ENCODE assay signal across 1 cellular context in the genomic region with DNA sequence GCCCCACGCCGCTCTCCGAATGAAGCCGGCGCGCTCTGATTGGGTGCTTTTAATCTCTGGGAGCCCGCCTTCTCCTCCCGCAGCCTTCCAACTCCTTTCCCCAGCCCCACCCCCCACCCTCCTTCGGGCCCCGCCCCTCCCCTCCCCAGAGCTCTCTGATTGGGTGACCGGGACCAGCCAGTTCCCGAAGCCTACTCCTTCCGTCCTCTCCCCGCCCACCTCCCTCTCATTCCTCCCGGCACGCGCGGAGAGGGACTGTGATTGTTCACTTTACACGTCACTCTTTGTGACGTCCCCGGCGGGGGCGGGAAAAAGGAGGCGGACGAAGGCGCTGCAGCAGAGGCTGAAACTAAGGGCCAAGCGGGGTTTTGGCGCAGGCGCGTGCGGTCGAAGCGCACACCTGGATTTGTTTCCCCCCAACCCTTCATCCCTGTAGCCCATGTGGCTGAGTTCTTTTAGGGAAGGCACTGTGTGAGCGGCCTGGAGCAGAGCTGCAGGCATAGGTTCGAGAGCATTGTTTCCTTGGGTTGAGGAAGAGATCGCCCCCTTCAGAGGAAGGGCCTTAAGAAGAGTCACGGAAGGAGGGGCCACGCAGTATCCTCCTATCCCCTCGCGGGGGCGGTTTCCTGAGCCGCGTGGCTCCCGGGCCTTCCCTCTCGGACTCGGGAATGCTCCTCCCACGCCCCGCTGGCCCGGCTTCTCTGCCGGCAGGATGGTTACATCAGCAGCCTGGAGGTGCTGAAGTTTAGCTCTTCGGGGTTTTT.
A peak's percentile ranks its signal among the peaks of the same experiment; 100 is the strongest.
TF ChIP-seq lines count a peak whose summit lies in the region.

A gene (minus strand): TSS at position 21 of the 764 bp plus-strand sequence. CDS start 361 bp downstream, outside the sequence.

TF ChIP-seq in HCT116, 20 proteins besides CTCF, POLR2A, EP300 and RAD21:
- TF ChIP-seq, protein P1, sequence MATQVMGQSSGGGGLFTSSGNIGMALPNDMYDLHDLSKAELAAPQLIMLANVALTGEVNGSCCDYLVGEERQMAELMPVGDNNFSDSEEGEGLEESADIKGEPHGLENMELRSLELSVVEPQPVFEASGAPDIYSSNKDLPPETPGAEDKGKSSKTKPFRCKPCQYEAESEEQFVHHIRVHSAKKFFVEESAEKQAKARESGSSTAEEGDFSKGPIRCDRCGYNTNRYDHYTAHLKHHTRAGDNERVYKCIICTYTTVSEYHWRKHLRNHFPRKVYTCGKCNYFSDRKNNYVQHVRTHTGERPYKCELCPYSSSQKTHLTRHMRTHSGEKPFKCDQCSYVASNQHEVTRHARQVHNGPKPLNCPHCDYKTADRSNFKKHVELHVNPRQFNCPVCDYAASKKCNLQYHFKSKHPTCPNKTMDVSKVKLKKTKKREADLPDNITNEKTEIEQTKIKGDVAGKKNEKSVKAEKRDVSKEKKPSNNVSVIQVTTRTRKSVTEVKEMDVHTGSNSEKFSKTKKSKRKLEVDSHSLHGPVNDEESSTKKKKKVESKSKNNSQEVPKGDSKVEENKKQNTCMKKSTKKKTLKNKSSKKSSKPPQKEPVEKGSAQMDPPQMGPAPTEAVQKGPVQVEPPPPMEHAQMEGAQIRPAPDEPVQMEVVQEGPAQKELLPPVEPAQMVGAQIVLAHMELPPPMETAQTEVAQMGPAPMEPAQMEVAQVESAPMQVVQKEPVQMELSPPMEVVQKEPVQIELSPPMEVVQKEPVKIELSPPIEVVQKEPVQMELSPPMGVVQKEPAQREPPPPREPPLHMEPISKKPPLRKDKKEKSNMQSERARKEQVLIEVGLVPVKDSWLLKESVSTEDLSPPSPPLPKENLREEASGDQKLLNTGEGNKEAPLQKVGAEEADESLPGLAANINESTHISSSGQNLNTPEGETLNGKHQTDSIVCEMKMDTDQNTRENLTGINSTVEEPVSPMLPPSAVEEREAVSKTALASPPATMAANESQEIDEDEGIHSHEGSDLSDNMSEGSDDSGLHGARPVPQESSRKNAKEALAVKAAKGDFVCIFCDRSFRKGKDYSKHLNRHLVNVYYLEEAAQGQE (IDR thresholded peaks at IDR 0.05; ENCODE audit: low read depth), result no peak
- TF ChIP-seq, protein P2, sequence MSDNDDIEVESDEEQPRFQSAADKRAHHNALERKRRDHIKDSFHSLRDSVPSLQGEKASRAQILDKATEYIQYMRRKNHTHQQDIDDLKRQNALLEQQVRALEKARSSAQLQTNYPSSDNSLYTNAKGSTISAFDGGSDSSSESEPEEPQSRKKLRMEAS (IDR thresholded peaks at IDR 0.05), result peak; percentile 94
- peak; percentile 94 for TF ChIP-seq EGR1 (IDR thresholded peaks at IDR 0.05; ENCODE audit: low read depth)
- no peak for TF ChIP-seq ZNF274 (IDR thresholded peaks at IDR 0.05; ENCODE audit: low read depth, low read length)
- peak; percentile 81 for TF ChIP-seq SIN3A (IDR thresholded peaks at IDR 0.05; ENCODE audit: low read depth)
- TF ChIP-seq POLR2AphosphoS5 (IDR thresholded peaks at IDR 0.05; ENCODE audit: low read depth, low read length), result peak; percentile 89
- peak; percentile 74 for TF ChIP-seq CBX3 (IDR thresholded peaks at IDR 0.05; ENCODE audit: low read depth)
- TF ChIP-seq SP1 (IDR thresholded peaks at IDR 0.05; ENCODE audit: low read depth), result peak; percentile 97
TF ChIP-seq in HCT116: peak in this region for 6.
